Comparison of ENCODE assay signal across 8 cellular contexts in the genomic region with DNA sequence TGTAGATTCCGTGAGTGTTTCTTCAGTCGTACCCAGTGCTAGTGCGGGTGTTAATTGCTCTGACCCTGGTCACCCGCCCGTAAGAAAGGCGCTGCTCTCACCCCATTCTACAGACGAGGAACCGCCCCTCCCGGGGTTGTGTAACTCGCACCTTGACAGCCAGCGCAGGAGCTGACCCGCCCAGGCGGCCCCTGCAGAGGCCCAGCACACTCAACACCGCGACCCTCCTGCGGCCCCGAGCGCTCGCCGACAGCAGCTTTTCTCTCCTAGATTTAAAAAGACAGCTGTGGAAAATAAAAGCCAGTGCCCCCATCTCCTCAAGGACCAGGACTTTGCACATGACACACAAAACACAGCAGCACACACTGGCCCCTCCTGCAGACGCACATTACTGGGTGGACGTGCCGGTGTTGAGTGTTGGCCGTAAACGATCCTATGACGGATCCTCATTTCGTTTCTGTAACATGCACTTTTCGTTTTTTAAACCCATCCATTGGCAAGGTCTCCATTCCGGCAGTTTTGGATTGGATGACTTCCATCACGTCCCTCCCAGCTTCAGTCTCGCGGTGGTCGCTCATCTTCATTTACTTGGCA. TPM values are rescaled to one million over a fixed set of nuclear protein-coding genes. Genes with fewer than 3 reads are reported as not detected.
DNase-seq lines count a peak whose midpoint lies in the region; ATAC-seq, FAIRE-seq and TF ChIP-seq lines count a peak whose summit lies in the region.

No MANE protein-coding gene starts in this region.

- H3K4me1 Mint-ChIP-seq in CD4-positive, alpha-beta memory T cell = peaks cover 11 to 41% (median 29%) of the 10 kb centered on the region in 4 donors
- H3K4me1 Mint-ChIP-seq in HFFc6 (ENCODE audit: low read depth) = peaks cover 60% of the 10 kb centered on the region

- peak overlapping the region in 7 of 8 donors; percentile 7 to 71 (median 23) for H3K4me3 Mint-ChIP-seq in CD4-positive, alpha-beta memory T cell
- H3K4me3 Mint-ChIP-seq in HFFc6 = peak overlapping the region; percentile 80

- WGBS in HepG2 (ENCODE audit: low lambda C conversion rate) = 10% methylated on average over 16 of the region's 33 CpGs
- WGBS in testis, 2 donors = 10 to 15% methylated on average over 27 to 33 of the region's 33 CpGs

- POLR2A ChIA-PET in CD4-positive, alpha-beta memory T cell (lab: Charles Lee; ENCODE audit: partially characterized antibody) = interaction anchor here (1.0 to 1.5 kb wide), 4 partner anchors 10 to 34 kb away, joined by 3 to 4 read pairs (median 3); a partner anchor contains a TSS
- POLR2A ChIA-PET in HepG2 (lab: Yijun Ruan, JAX) = interaction anchor here (1.0 to 1.2 kb wide), 2 partner anchors 14 to 53 kb away, joined by 3 to 4 read pairs; no protein-coding TSS in a partner anchor

- in situ Hi-C loops in HepG2 (cut with HindIII; ENCODE audit: extremely low pct_ligation_motif_present, low pct_unique_long_range_greater_than_20kb) = no loop called here

- TF ChIP-seq EP300 in HepG2 (IDR thresholded peaks at IDR 0.05; ENCODE audit: low read depth in 2 of 2, low read length in 2 of 2) (no peak), HepG2 (CRISPR knock-in tag; IDR thresholded peaks at IDR 0.05; ENCODE audit: borderline replicate concordance) (no peak)

- intact Hi-C loops in CD4-positive, alpha-beta memory T cell (cut with micrococcal nuclease) = no loop called here
- intact Hi-C loops in HepG2 (cut with micrococcal nuclease; ENCODE audit: unreplicated experiment) (no loop called here), testis (cut with DNase I; ENCODE audit: low total_unique reads) (no loop called here)

- peaks cover 21% of the 10 kb centered on the region for H3K4me1 ChIP-seq in CD4-positive, alpha-beta memory T cell (ENCODE audit: insufficient read depth, low read length)
- H3K4me1 ChIP-seq in adipocyte (ENCODE audit: control insufficient read depth, insufficient read depth, low read length) = peaks cover 9% of the 10 kb centered on the region
- peaks cover 50% of the 10 kb centered on the region for H3K4me1 ChIP-seq in HepG2 (ENCODE audit: insufficient read depth, low read length)
- no peaks in the 10 kb centered on the region for H3K4me1 ChIP-seq in testis

- H3K9ac ChIP-seq in adipocyte (ENCODE audit: low read length) = no peak overlapping the region
- peak overlapping the region; percentile 26; the same call in 1 of the 2 replicates for H3K9ac ChIP-seq in HepG2 (ENCODE audit: insufficient read depth, low read depth, low read length)

- TF ChIP-seq CTCF in HFFc6 (IDR thresholded peaks at IDR 0.05) = no peak
- no peak; the same call in 1 of the 2 replicates for TF ChIP-seq CTCF in HepG2 (CRISPR knock-in tag; IDR thresholded peaks at IDR 0.05)
- no peak for TF ChIP-seq CTCF in testis (IDR thresholded peaks at IDR 0.05)

- peak overlapping the region; percentile 69 for H2AFZ ChIP-seq in HepG2 (ENCODE audit: low read length)

- CTCF ChIA-PET in CD4-positive, alpha-beta memory T cell (lab: Charles Lee; ENCODE audit: partially characterized antibody) = interaction anchor here (1.1 to 1.6 kb wide), 3 partner anchors 11 to 386 kb away, joined by 3 to 4 read pairs (median 4); no protein-coding TSS in a partner anchor
- CTCF ChIA-PET in HepG2 (lab: Yijun Ruan, JAX; ENCODE audit: low intra/inter-chr PET ratio, low total read pairs) = no interaction called here

- peaks cover 0 to 9% of the 10 kb centered on the region in 2 donors for H3K36me3 Mint-ChIP-seq in CD4-positive, alpha-beta memory T cell
- H3K36me3 Mint-ChIP-seq in HFFc6 (ENCODE audit: low read depth) = no peaks in the 10 kb centered on the region

- H3K27ac Mint-ChIP-seq in CD4-positive, alpha-beta memory T cell = peak overlapping the region in 5 of 7 donors; percentile 74 to 93 (median 88)
- H3K27ac Mint-ChIP-seq in HFFc6 = peak overlapping the region; percentile 81

- TF ChIP-seq POLR2A in HepG2 (IDR thresholded peaks at IDR 0.05; ENCODE audit: insufficient read depth in 1 of 2, low read depth in 2 of 2, low read length in 2 of 2) (no peak), testis (IDR thresholded peaks at IDR 0.05) (no peak)

- no peak overlapping the region for H3K4me3 ChIP-seq in CD4-positive, alpha-beta memory T cell (ENCODE audit: low read length in 2 of 2)
- H3K4me3 ChIP-seq in adipocyte (ENCODE audit: low read length) (peak overlapping the region; percentile 49), HepG2 (replicated peaks in 1 of 3; ENCODE audit: insufficient read depth in 1 of 3, low read depth in 2 of 3, low read length in 3 of 3) (peak overlapping the region; percentile 48 to 79 (median 57); a peak in 5 of 6 replicates), testis (peak overlapping the region in 1 of 2 donors; percentile 12)

- no peaks in the 10 kb centered on the region for H4K20me1 ChIP-seq in HepG2 (ENCODE audit: insufficient read depth, low read length)

- no peaks in the 10 kb centered on the region for H3K79me2 ChIP-seq in HepG2 (ENCODE audit: insufficient read depth, low read length)

- H3K9me3 Mint-ChIP-seq in CD4-positive, alpha-beta memory T cell = peaks cover under 1 to 40% (median 6%) of the 10 kb centered on the region in 8 donors
- H3K9me3 Mint-ChIP-seq in HFFc6 = no peaks in the 10 kb centered on the region

- peak; percentile 73 for ATAC-seq in HepG2
- ATAC-seq in HG03280 (IDR thresholded peaks at IDR 0.05; ENCODE audit: unreplicated experiment) = no peak
- ATAC-seq in HG03039 (IDR thresholded peaks at IDR 0.05; ENCODE audit: unreplicated experiment) = no peak
- no peak for ATAC-seq in HG03521 (IDR thresholded peaks at IDR 0.05; ENCODE audit: unreplicated experiment)

- H3K4me2 ChIP-seq in HepG2 (ENCODE audit: low read depth, low read length) = peak overlapping the region; percentile 96

- H3K27me3 Mint-ChIP-seq in CD4-positive, alpha-beta memory T cell = peaks cover 57 to 70% of the 10 kb centered on the region in 2 donors
- H3K27me3 Mint-ChIP-seq in HFFc6 (ENCODE audit: insufficient read depth) = peaks cover 20% of the 10 kb centered on the region

- TF ChIP-seq RAD21 in HepG2 (CRISPR knock-in tag; IDR thresholded peaks at IDR 0.05) = no peak

- no peak for FAIRE-seq in HepG2 (lab: Jason Lieb, UNC)

- no TSS peak for BruUV-seq in HepG2 (replicated peaks; lab: Mats Ljungman, UMichigan)

- H3K27ac ChIP-seq in CD4-positive, alpha-beta memory T cell (ENCODE audit: low read depth, low read length) = no peak overlapping the region
- H3K27ac ChIP-seq in HepG2 (ENCODE audit: extremely low read length, insufficient read depth, low read length) (no peak overlapping the region), testis (no peak overlapping the region)

- peaks cover 59% of the 10 kb centered on the region for H3K27me3 ChIP-seq in CD4-positive, alpha-beta memory T cell (ENCODE audit: insufficient read depth, low read length)
- H3K27me3 ChIP-seq in adipocyte (replicated peaks; ENCODE audit: control insufficient read depth, insufficient read depth, low read length) = no peaks in the 10 kb centered on the region
- peaks cover 0 to 12% of the 10 kb centered on the region in 2 experiments; a peak in 1 of 5 replicates for H3K27me3 ChIP-seq in HepG2 (ENCODE audit: control insufficient read depth in 1 of 2, insufficient read depth in 2 of 2, low read length in 2 of 2)
- no peaks in the 10 kb centered on the region for H3K27me3 ChIP-seq in testis

- no peaks in the 10 kb centered on the region for H3K36me3 ChIP-seq in CD4-positive, alpha-beta memory T cell (ENCODE audit: insufficient read depth, low read length)
- H3K36me3 ChIP-seq in adipocyte (ENCODE audit: control insufficient read depth, insufficient read depth, low read length, severe bottlenecking) (no peaks in the 10 kb centered on the region), HepG2 (replicated peaks in 1 of 2; ENCODE audit: control insufficient read depth in 1 of 2, insufficient read depth in 2 of 2, low read length in 2 of 2) (no peaks in the 10 kb centered on the region), testis (ENCODE audit: low read depth, missing control alignments) (no peaks in the 10 kb centered on the region)

- H3K9me3 ChIP-seq in CD4-positive, alpha-beta memory T cell (ENCODE audit: control insufficient read depth in 1 of 2, low read length in 2 of 2) = no peaks in the 10 kb centered on the region
- no peaks in the 10 kb centered on the region for H3K9me3 ChIP-seq in adipocyte (ENCODE audit: control insufficient read depth, low read length)
- H3K9me3 ChIP-seq in HepG2 (ENCODE audit: low read length) = no peaks in the 10 kb centered on the region
- H3K9me3 ChIP-seq in testis = no peaks in the 10 kb centered on the region

- no peak for DNase-seq in CD4-positive, alpha-beta memory T cell
- DNase-seq in HFFc6 (no peak), adipocyte (ENCODE audit: low read depth) (no peak), HepG2 (ENCODE audit: low spot score) (no peak), testis (no peak)

RNA-seq across cellular contexts. Expression of a gene that starts 22.9 kb away (rescaled TPM):
- not detected for total RNA-seq in CD4-positive, alpha-beta memory T cell
- not detected for polyA plus RNA-seq in CD4-positive, alpha-beta memory T cell
- total RNA-seq in HFFc6 (2021; fragmentation: NEBNext Ultra II Directional; extraction: Animal tissue kit (Norgen Biotek cat#: 25700)) = not detected
- total RNA-seq in HepG2 (2016; rRNA removed; fragmentation: Illumina TruSeq; extraction: Trizol) (not detected in 2 replicates), testis (not detected)
- total RNA-seq in HepG2 (2016; cell fraction: cytosol; rRNA removed; fragmentation: Illumina TruSeq; extraction: Trizol; ENCODE audit: low read depth) = not detected in 2 replicates
- not detected in 2 replicates for total RNA-seq in HepG2 (2016; cell fraction: insoluble cytoplasmic fraction; rRNA removed; fragmentation: Illumina TruSeq; extraction: Trizol)
- not detected in 2 replicates for total RNA-seq in HepG2 (2016; cell fraction: membrane; rRNA removed; fragmentation: Illumina TruSeq; extraction: Trizol)
- total RNA-seq in HepG2 (2016; cell fraction: nucleus; rRNA removed; fragmentation: Illumina TruSeq; extraction: Trizol) = not detected in 2 replicates
- polyA plus RNA-seq in HepG2 (2011; rRNA removed) (not detected in 2 replicates), testis (ENCODE audit: insufficient read depth, low read depth, low replicate concordance) (not detected)
- not detected in 2 replicates for polyA plus RNA-seq in HepG2 (2011; cell fraction: cytosol; rRNA removed)
- polyA plus RNA-seq in HepG2 (2011; cell fraction: nucleus; rRNA removed) = not detected in 2 replicates
- not detected in 2 replicates for polyA plus RNA-seq in HepG2 (2012)
- not detected in 2 replicates for polyA plus RNA-seq in HepG2 (2016; cell fraction: cytosol; fragmentation: Illumina TruSeq; extraction: Trizol; ENCODE audit: low read depth)
- polyA plus RNA-seq in HepG2 (2016; cell fraction: insoluble cytoplasmic fraction; fragmentation: Illumina TruSeq; extraction: Trizol; ENCODE audit: low read depth) = not detected in 2 replicates
- polyA plus RNA-seq in HepG2 (2016; cell fraction: membrane; fragmentation: Illumina TruSeq; extraction: Trizol; ENCODE audit: low read depth) = not detected in 2 replicates
- not detected in 2 replicates for polyA plus RNA-seq in HepG2 (2016; cell fraction: nucleus; fragmentation: Illumina TruSeq; extraction: Trizol; ENCODE audit: insufficient read depth, low read depth)
- not detected in 2 replicates for polyA minus RNA-seq in HepG2 (2011; rRNA and poly(A)+ RNA removed; ENCODE audit: low replicate concordance)
- polyA minus RNA-seq in HepG2 (2011; cell fraction: cytosol; rRNA and poly(A)+ RNA removed) = not detected in 2 replicates
- not detected in 2 replicates for polyA minus RNA-seq in HepG2 (2011; cell fraction: nucleus; rRNA and poly(A)+ RNA removed)

RNA-seq across cellular contexts. Expression of a gene that starts 34.7 kb away (rescaled TPM):
- total RNA-seq in CD4-positive, alpha-beta memory T cell = 1 to 10 TPM; 3.3 to 4.2 TPM
- under 1 TPM; 0.63 to 0.69 TPM for polyA plus RNA-seq in CD4-positive, alpha-beta memory T cell
- total RNA-seq in HFFc6 (2021; fragmentation: NEBNext Ultra II Directional; extraction: Animal tissue kit (Norgen Biotek cat#: 25700)) = 1 to 10 TPM; 2.8 to 7.5 (median 5.3) TPM
- total RNA-seq in HepG2 (2016; rRNA removed; fragmentation: Illumina TruSeq; extraction: Trizol) (not detected in 2 replicates), testis (under 1 TPM; 0.43 to 0.87 TPM)
- not detected in 2 replicates for total RNA-seq in HepG2 (2016; cell fraction: cytosol; rRNA removed; fragmentation: Illumina TruSeq; extraction: Trizol; ENCODE audit: low read depth)
- not detected in 2 replicates for total RNA-seq in HepG2 (2016; cell fraction: insoluble cytoplasmic fraction; rRNA removed; fragmentation: Illumina TruSeq; extraction: Trizol)
- not detected in 2 replicates for total RNA-seq in HepG2 (2016; cell fraction: membrane; rRNA removed; fragmentation: Illumina TruSeq; extraction: Trizol)
- not detected in 2 replicates for total RNA-seq in HepG2 (2016; cell fraction: nucleus; rRNA removed; fragmentation: Illumina TruSeq; extraction: Trizol)
- polyA plus RNA-seq in HepG2 (2011; rRNA removed) (0.10 and 0.13 TPM in 2 replicates), testis (ENCODE audit: insufficient read depth, low read depth, low replicate concordance) (0.47 TPM)
- polyA plus RNA-seq in HepG2 (2011; cell fraction: cytosol; rRNA removed) = 0.11 and 0.13 TPM in 2 replicates
- polyA plus RNA-seq in HepG2 (2011; cell fraction: nucleus; rRNA removed) = 0.16 and 0.29 TPM in 2 replicates
- 0.13 TPM in 1 of 2 replicates, not detected in the other for polyA plus RNA-seq in HepG2 (2012)
- polyA plus RNA-seq in HepG2 (2016; cell fraction: cytosol; fragmentation: Illumina TruSeq; extraction: Trizol; ENCODE audit: low read depth) = not detected in 2 replicates
- polyA plus RNA-seq in HepG2 (2016; cell fraction: insoluble cytoplasmic fraction; fragmentation: Illumina TruSeq; extraction: Trizol; ENCODE audit: low read depth) = not detected in 2 replicates
- 0.23 TPM in 1 of 2 replicates, not detected in the other for polyA plus RNA-seq in HepG2 (2016; cell fraction: membrane; fragmentation: Illumina TruSeq; extraction: Trizol; ENCODE audit: low read depth)
- polyA plus RNA-seq in HepG2 (2016; cell fraction: nucleus; fragmentation: Illumina TruSeq; extraction: Trizol; ENCODE audit: insufficient read depth, low read depth) = not detected in 2 replicates
- 10.8 TPM in 1 of 2 replicates, not detected in the other for polyA minus RNA-seq in HepG2 (2011; rRNA and poly(A)+ RNA removed; ENCODE audit: low replicate concordance)
- polyA minus RNA-seq in HepG2 (2011; cell fraction: cytosol; rRNA and poly(A)+ RNA removed) = 0.88 TPM in 1 of 2 replicates, not detected in the other
- polyA minus RNA-seq in HepG2 (2011; cell fraction: nucleus; rRNA and poly(A)+ RNA removed) = 1.2 TPM in 1 of 2 replicates, not detected in the other

RNA-seq across cellular contexts. Expression of a gene that starts 39.4 kb away (rescaled TPM):
- total RNA-seq in CD4-positive, alpha-beta memory T cell = not detected
- not detected for polyA plus RNA-seq in CD4-positive, alpha-beta memory T cell
- not detected for total RNA-seq in HFFc6 (2021; fragmentation: NEBNext Ultra II Directional; extraction: Animal tissue kit (Norgen Biotek cat#: 25700))
- total RNA-seq in HepG2 (2016; rRNA removed; fragmentation: Illumina TruSeq; extraction: Trizol) = not detected in 2 replicates
- total RNA-seq in HepG2 (2016; cell fraction: cytosol; rRNA removed; fragmentation: Illumina TruSeq; extraction: Trizol; ENCODE audit: low read depth) = not detected in 2 replicates
- total RNA-seq in HepG2 (2016; cell fraction: insoluble cytoplasmic fraction; rRNA removed; fragmentation: Illumina TruSeq; extraction: Trizol) = not detected in 2 replicates
- total RNA-seq in HepG2 (2016; cell fraction: membrane; rRNA removed; fragmentation: Illumina TruSeq; extraction: Trizol) = not detected in 2 replicates
- total RNA-seq in HepG2 (2016; cell fraction: nucleus; rRNA removed; fragmentation: Illumina TruSeq; extraction: Trizol) = not detected in 2 replicates
- polyA plus RNA-seq in HepG2 (2011; rRNA removed) = not detected in 2 replicates
- polyA plus RNA-seq in HepG2 (2011; cell fraction: cytosol; rRNA removed) = not detected in 2 replicates
- polyA plus RNA-seq in HepG2 (2011; cell fraction: nucleus; rRNA removed) = not detected in 2 replicates
- polyA plus RNA-seq in HepG2 (2012) = not detected in 2 replicates
- not detected in 2 replicates for polyA plus RNA-seq in HepG2 (2016; cell fraction: cytosol; fragmentation: Illumina TruSeq; extraction: Trizol; ENCODE audit: low read depth)
- polyA plus RNA-seq in HepG2 (2016; cell fraction: insoluble cytoplasmic fraction; fragmentation: Illumina TruSeq; extraction: Trizol; ENCODE audit: low read depth) = not detected in 2 replicates
- not detected in 2 replicates for polyA plus RNA-seq in HepG2 (2016; cell fraction: membrane; fragmentation: Illumina TruSeq; extraction: Trizol; ENCODE audit: low read depth)
- not detected in 2 replicates for polyA plus RNA-seq in HepG2 (2016; cell fraction: nucleus; fragmentation: Illumina TruSeq; extraction: Trizol; ENCODE audit: insufficient read depth, low read depth)
- polyA minus RNA-seq in HepG2 (2011; rRNA and poly(A)+ RNA removed; ENCODE audit: low replicate concordance) = not detected in 2 replicates
- not detected in 2 replicates for polyA minus RNA-seq in HepG2 (2011; cell fraction: cytosol; rRNA and poly(A)+ RNA removed)
- not detected in 2 replicates for polyA minus RNA-seq in HepG2 (2011; cell fraction: nucleus; rRNA and poly(A)+ RNA removed)
- not detected for total RNA-seq in testis
- not detected for polyA plus RNA-seq in testis (ENCODE audit: insufficient read depth, low read depth, low replicate concordance)

RNA-seq across cellular contexts. Expression of a gene that starts 52.7 kb away (rescaled TPM):
- total RNA-seq in CD4-positive, alpha-beta memory T cell = 10 to 100 TPM; 39.9 to 40.7 TPM
- polyA plus RNA-seq in CD4-positive, alpha-beta memory T cell = 1 to 10 TPM; 1.7 to 2.0 TPM
- total RNA-seq in HFFc6 (2021; fragmentation: NEBNext Ultra II Directional; extraction: Animal tissue kit (Norgen Biotek cat#: 25700)) = 10 to 100 TPM; 20.3 to 24.0 (median 22.5) TPM
- total RNA-seq in HepG2 (2016; rRNA removed; fragmentation: Illumina TruSeq; extraction: Trizol) (10.9 and 16.7 TPM in 2 replicates), testis (10 to 100 TPM; 39.6 to 53.1 TPM)
- total RNA-seq in HepG2 (2016; cell fraction: cytosol; rRNA removed; fragmentation: Illumina TruSeq; extraction: Trizol; ENCODE audit: low read depth) = 3.4 and 3.6 TPM in 2 replicates
- 12.4 and 16.7 TPM in 2 replicates for total RNA-seq in HepG2 (2016; cell fraction: insoluble cytoplasmic fraction; rRNA removed; fragmentation: Illumina TruSeq; extraction: Trizol)
- total RNA-seq in HepG2 (2016; cell fraction: membrane; rRNA removed; fragmentation: Illumina TruSeq; extraction: Trizol) = 9.1 and 9.7 TPM in 2 replicates
- 11.4 and 13.1 TPM in 2 replicates for total RNA-seq in HepG2 (2016; cell fraction: nucleus; rRNA removed; fragmentation: Illumina TruSeq; extraction: Trizol)
- polyA plus RNA-seq in HepG2 (2011; rRNA removed) (10.2 and 10.9 TPM in 2 replicates), testis (ENCODE audit: insufficient read depth, low read depth, low replicate concordance) (61.5 TPM)
- polyA plus RNA-seq in HepG2 (2011; cell fraction: cytosol; rRNA removed) = 5.4 and 6.4 TPM in 2 replicates
- polyA plus RNA-seq in HepG2 (2011; cell fraction: nucleus; rRNA removed) = 66.0 and 81.3 TPM in 2 replicates
- polyA plus RNA-seq in HepG2 (2012) = 10.5 and 10.9 TPM in 2 replicates
- 2.6 and 3.0 TPM in 2 replicates for polyA plus RNA-seq in HepG2 (2016; cell fraction: cytosol; fragmentation: Illumina TruSeq; extraction: Trizol; ENCODE audit: low read depth)
- 15.2 and 16.5 TPM in 2 replicates for polyA plus RNA-seq in HepG2 (2016; cell fraction: insoluble cytoplasmic fraction; fragmentation: Illumina TruSeq; extraction: Trizol; ENCODE audit: low read depth)
- 7.8 and 8.3 TPM in 2 replicates for polyA plus RNA-seq in HepG2 (2016; cell fraction: membrane; fragmentation: Illumina TruSeq; extraction: Trizol; ENCODE audit: low read depth)
- 28.6 and 33.8 TPM in 2 replicates for polyA plus RNA-seq in HepG2 (2016; cell fraction: nucleus; fragmentation: Illumina TruSeq; extraction: Trizol; ENCODE audit: insufficient read depth, low read depth)
- polyA minus RNA-seq in HepG2 (2011; rRNA and poly(A)+ RNA removed; ENCODE audit: low replicate concordance) = 7.5 and 14.8 TPM in 2 replicates
- 3.3 and 3.7 TPM in 2 replicates for polyA minus RNA-seq in HepG2 (2011; cell fraction: cytosol; rRNA and poly(A)+ RNA removed)
- 17.4 and 18.8 TPM in 2 replicates for polyA minus RNA-seq in HepG2 (2011; cell fraction: nucleus; rRNA and poly(A)+ RNA removed)

Comparison
In these comparisons a context has a peak if more than half of its experiments do, and no peak if none do; other contexts are left out.
1. H3K4me3 ChIP-seq: peak in adipocyte (single experiment) and HepG2 (3 of 3); none in CD4-positive, alpha-beta memory T cell (0 of 2).